In genomic region chr6:148157841-148158240, GRCh38 we compare ENCODE assay signal across 24 cellular contexts.
"Had no signal": no experiment of that assay in that cellular context is flagged by ENCODE, and none has a peak within 500 bp of the region (broad histone marks: within the 10 kb centered on the region; RNA-seq: fewer than 3 reads in every experiment).

No MANE protein-coding gene starts in this region.

- H2AFZ ChIP-seq: parathyroid adenoma had no signal

- H3K4me3 Mint-ChIP-seq: activated naive CD8-positive, alpha-beta T cell; activated T-cell treated with anti-CD3 and anti-CD28 coated beads, Interleukin-2, amount 50 U/mL, for 72 hours; central memory CD8-positive, alpha-beta T cell; dendritic cell treated with granulocyte-macrophage colony-stimulating factor and Interleukin-4, amounts not matched to agents 40 ng/mL and 50 ng/mL, for 4 days; endodermal cell; mesothelial cell of epicardium; naive B cell; neural crest cell had no signal

- H3K27ac ChIP-seq: parathyroid adenoma, psoas muscle, right atrium auricular region, spleen, suprapubic skin, tibial nerve, VCaP had no signal

- H3K79me2 ChIP-seq: parathyroid adenoma had no signal

- H3K9me3 ChIP-seq: psoas muscle, right atrium auricular region, spleen, suprapubic skin, tibial nerve had no signal

- H3K36me3 Mint-ChIP-seq: activated naive CD8-positive, alpha-beta T cell; naive B cell had no signal

- H3K4me3 ChIP-seq: psoas muscle, right atrium auricular region, spleen, suprapubic skin, tibial nerve had no signal

- H3K9ac ChIP-seq: parathyroid adenoma had no signal

- H3K36me3 ChIP-seq: right atrium auricular region, spleen, suprapubic skin, tibial nerve had no signal

- H3K9me3 Mint-ChIP-seq: activated T-cell treated with anti-CD3 and anti-CD28 coated beads, Interleukin-2, amount 50 U/mL, for 72 hours; central memory CD8-positive, alpha-beta T cell; dendritic cell treated with granulocyte-macrophage colony-stimulating factor and Interleukin-4, amounts not matched to agents 40 ng/mL and 50 ng/mL, for 4 days; neural crest cell had no signal

- H3K27me3 Mint-ChIP-seq: central memory CD8-positive, alpha-beta T cell had no signal

- H3K27ac Mint-ChIP-seq: activated naive CD8-positive, alpha-beta T cell; activated T-cell treated with anti-CD3 and anti-CD28 coated beads, Interleukin-2, amount 50 U/mL, for 72 hours; dendritic cell treated with granulocyte-macrophage colony-stimulating factor and Interleukin-4, amounts not matched to agents 40 ng/mL and 50 ng/mL, for 4 days; endodermal cell; mesothelial cell of epicardium; naive B cell had no signal

- H3K27me3 ChIP-seq: right atrium auricular region, suprapubic skin, tibial nerve had no signal

- H3K4me1 ChIP-seq: parathyroid adenoma, psoas muscle, right atrium auricular region, spleen, suprapubic skin, tibial nerve had no signal

- H3K4me1 Mint-ChIP-seq: central memory CD8-positive, alpha-beta T cell; naive B cell; neural crest cell had no signal

- DNase-seq: activated CD4-positive, alpha-beta T cell treated with anti-CD3 and anti-CD28 coated beads for 4 hours; activated CD4-positive, alpha-beta T cell treated with anti-CD3 and anti-CD28 coated beads, Interleukin-2, amount 50 U/mL, for 4 hours; activated naive CD4-positive, alpha-beta T cell treated with Interleukin-2 at 50 U/mL for 16 hours; activated T-cell treated with anti-CD3 and anti-CD28 coated beads for 4 hours; activated T-cell treated with anti-CD3 and anti-CD28 coated beads, Interleukin-2, amount 50 U/mL, for 72 hours; endodermal cell; foreskin fibroblast; left cardiac atrium; naive B cell; occipital lobe; psoas muscle; spleen; stimulated activated naive CD4-positive, alpha-beta T cell; T-helper 9 cell had no signal

- ATAC-seq: activated T-cell treated with anti-CD3 and anti-CD28 coated beads, Interleukin-2, amount 50 U/mL, for 72 hours; left cardiac atrium; psoas muscle had no signal
